Comparison of ENCODE assay signal across 19 cellular contexts in genomic region chr10:75117996-75118395, GRCh38. TPM values are rescaled to one million over a fixed set of nuclear protein-coding genes. Genes with fewer than 3 reads are reported as not detected.
DNase-seq lines count a peak whose midpoint lies in the region; ATAC-seq, FAIRE-seq and TF ChIP-seq lines count a peak whose summit lies in the region.
"Had no signal": no experiment of that assay in that cellular context is flagged by ENCODE, and none has a peak within 500 bp of the region (broad histone marks: within the 10 kb centered on the region; RNA-seq: fewer than 3 reads in every experiment).

No MANE protein-coding gene starts in this region.

- no peaks in the 10 kb centered on the region for H3K36me3 Mint-ChIP-seq in activated CD4-positive, alpha-beta memory T cell treated with anti-CD3 and anti-CD28 coated beads for 36 hours
- H3K36me3 Mint-ChIP-seq in activated CD4-positive, alpha-beta memory T cell treated with anti-CD3 and anti-CD28 coated beads, Interleukin-2, amount 10 ng/mL, durations not matched to agents 7 days and 5 days (ENCODE audit: low read depth), result peaks cover 6% of the 10 kb centered on the region
- no peaks in the 10 kb centered on the region for H3K36me3 Mint-ChIP-seq in astrocyte (ENCODE audit: low read depth, unreplicated experiment)
- H3K36me3 Mint-ChIP-seq in stimulated activated effector memory CD8-positive, alpha-beta T cell treated with anti-CD3 and anti-CD28 coated beads, Interleukin-12 subunit alpha, Interleukin-12 subunit beta, amount 100 ng/mL, for 72 hours, result no peaks in the 10 kb centered on the region
- no peaks in the 10 kb centered on the region for H3K36me3 Mint-ChIP-seq in CD4-positive, alpha-beta T cell (ENCODE audit: low read depth)
- H3K36me3 Mint-ChIP-seq: memory B cell had no signal

- peaks cover 45% of the 10 kb centered on the region for H3K4me1 Mint-ChIP-seq in activated CD4-positive, alpha-beta memory T cell treated with anti-CD3 and anti-CD28 coated beads for 36 hours (ENCODE audit: low read depth)
- H3K4me1 Mint-ChIP-seq in activated CD4-positive, alpha-beta memory T cell treated with anti-CD3 and anti-CD28 coated beads, Interleukin-2, amount 10 ng/mL, durations not matched to agents 7 days and 5 days, result peaks cover 38% of the 10 kb centered on the region
- H3K4me1 Mint-ChIP-seq in astrocyte (ENCODE audit: low read depth, unreplicated experiment), result peaks cover 13% of the 10 kb centered on the region
- peaks cover 26% of the 10 kb centered on the region for H3K4me1 Mint-ChIP-seq in stimulated activated effector memory CD8-positive, alpha-beta T cell treated with anti-CD3 and anti-CD28 coated beads, Interleukin-12 subunit alpha, Interleukin-12 subunit beta, amount 100 ng/mL, for 72 hours
- H3K4me1 Mint-ChIP-seq in CD4-positive, alpha-beta T cell (ENCODE audit: low read depth), result peaks cover 49% of the 10 kb centered on the region

- no peak overlapping the region for H3K9ac ChIP-seq in astrocyte (ENCODE audit: low read length)
- H3K9ac ChIP-seq: KMS-11 had no signal

- POLR2A ChIA-PET in activated CD4-positive, alpha-beta memory T cell treated with anti-CD3 and anti-CD28 coated beads for 36 hours (lab: Charles Lee), result no interaction called here
- POLR2A ChIA-PET in activated CD4-positive, alpha-beta memory T cell treated with anti-CD3 and anti-CD28 coated beads, Interleukin-2, amount 10 ng/mL, durations not matched to agents 7 days and 5 days (lab: Charles Lee), result interaction anchor here (1.2 kb wide), 1 partner anchor 92 kb away, joined by 6 read pairs; the partner anchor contains the start of gene VDAC2
- POLR2A ChIA-PET in CD4-positive, alpha-beta T cell (lab: Charles Lee), result no interaction called here

- intact Hi-C loops in activated CD4-positive, alpha-beta memory T cell treated with anti-CD3 and anti-CD28 coated beads for 36 hours (cut with micrococcal nuclease), result loop anchor here (10.0 kb wide), 1 partner anchor 1123 kb away; the partner anchor contains the start of gene VCL
- intact Hi-C loops in left ventricle myocardium inferior (cut with micrococcal nuclease), result no loop called here
- intact Hi-C loops in CD4-positive, alpha-beta T cell (cut with DNase I, micrococcal nuclease), result loop anchor here in 1 of 2 experiments (10.0 kb wide), 1 partner anchor 1373 kb away; the partner anchor contains the start of gene SEC24C

- H3K9me3 ChIP-seq in astrocyte (ENCODE audit: insufficient read depth, low read depth, low read length), result no peaks in the 10 kb centered on the region
- H3K9me3 ChIP-seq in left ventricle myocardium inferior (replicated peaks), result no peaks in the 10 kb centered on the region
- H3K9me3 ChIP-seq in CD4-positive, alpha-beta T cell (ENCODE audit: control insufficient read depth, low read length), result no peaks in the 10 kb centered on the region
- H3K9me3 ChIP-seq: spleen had no signal

- CTCF ChIA-PET in activated CD4-positive, alpha-beta memory T cell treated with anti-CD3 and anti-CD28 coated beads for 36 hours (lab: Charles Lee), result no interaction called here
- CTCF ChIA-PET in activated CD4-positive, alpha-beta memory T cell treated with anti-CD3 and anti-CD28 coated beads, Interleukin-2, amount 10 ng/mL, durations not matched to agents 7 days and 5 days (lab: Charles Lee), result no interaction called here
- CTCF ChIA-PET in CD4-positive, alpha-beta T cell (lab: Charles Lee), result interaction anchor here (1.0 kb wide), 1 partner anchor 118 kb away, joined by 3 read pairs; the partner anchor contains the start of gene COMTD1

- ATAC-seq in stimulated activated effector memory CD8-positive, alpha-beta T cell treated with anti-CD3 and anti-CD28 coated beads, Interleukin-12 subunit alpha, Interleukin-12 subunit beta, amount 100 ng/mL, for 72 hours, result peak; percentile 31
- ATAC-seq in CD4-positive, alpha-beta T cell (ENCODE audit: poor library complexity), result no peak
- no peak for ATAC-seq in GM21786 (IDR thresholded peaks at IDR 0.05; ENCODE audit: unreplicated experiment)

- no peaks in the 10 kb centered on the region for H3K27me3 ChIP-seq in astrocyte (ENCODE audit: insufficient read depth, low read length)
- H3K27me3 ChIP-seq in left ventricle myocardium inferior (ENCODE audit: low read depth), result no peaks in the 10 kb centered on the region
- H3K27me3 ChIP-seq in CD4-positive, alpha-beta T cell (ENCODE audit: control insufficient read depth, insufficient read depth, low read length), result no peaks in the 10 kb centered on the region
- H3K27me3 ChIP-seq: spleen had no signal

- H4K20me1 ChIP-seq in astrocyte (ENCODE audit: insufficient read depth, low read length), result peaks cover 75% of the 10 kb centered on the region

- peaks cover 92% of the 10 kb centered on the region for H3K79me2 ChIP-seq in astrocyte (ENCODE audit: insufficient read depth, low read length)

- H3K27ac Mint-ChIP-seq in activated CD4-positive, alpha-beta memory T cell treated with anti-CD3 and anti-CD28 coated beads for 36 hours, result peak overlapping the region; percentile 15
- no peak overlapping the region for H3K27ac Mint-ChIP-seq in activated CD4-positive, alpha-beta memory T cell treated with anti-CD3 and anti-CD28 coated beads, Interleukin-2, amount 10 ng/mL, durations not matched to agents 7 days and 5 days
- H3K27ac Mint-ChIP-seq in astrocyte (ENCODE audit: unreplicated experiment), result no peak overlapping the region
- no peak overlapping the region for H3K27ac Mint-ChIP-seq in stimulated activated effector memory CD8-positive, alpha-beta T cell treated with anti-CD3 and anti-CD28 coated beads, Interleukin-12 subunit alpha, Interleukin-12 subunit beta, amount 100 ng/mL, for 72 hours
- no peak overlapping the region for H3K27ac Mint-ChIP-seq in CD4-positive, alpha-beta T cell
- H3K27ac Mint-ChIP-seq: activated CD4-positive, alpha-beta T cell treated with anti-CD3 and anti-CD28 coated beads, Interleukin-2, amount 10 ng/mL, durations not matched to agents 7 days and 5 days; memory B cell had no signal

- no peak for FAIRE-seq in astrocyte (lab: Jason Lieb, UNC)
- FAIRE-seq: GM12892 had no signal

- H3K4me3 Mint-ChIP-seq in activated CD4-positive, alpha-beta memory T cell treated with anti-CD3 and anti-CD28 coated beads for 36 hours, result no peak overlapping the region
- H3K4me3 Mint-ChIP-seq in activated CD4-positive, alpha-beta memory T cell treated with anti-CD3 and anti-CD28 coated beads, Interleukin-2, amount 10 ng/mL, durations not matched to agents 7 days and 5 days, result no peak overlapping the region
- H3K4me3 Mint-ChIP-seq in astrocyte (ENCODE audit: unreplicated experiment), result no peak overlapping the region
- H3K4me3 Mint-ChIP-seq in stimulated activated effector memory CD8-positive, alpha-beta T cell treated with anti-CD3 and anti-CD28 coated beads, Interleukin-12 subunit alpha, Interleukin-12 subunit beta, amount 100 ng/mL, for 72 hours, result no peak overlapping the region
- H3K4me3 Mint-ChIP-seq in CD4-positive, alpha-beta T cell, result no peak overlapping the region
- H3K4me3 Mint-ChIP-seq: activated CD4-positive, alpha-beta T cell treated with anti-CD3 and anti-CD28 coated beads, Interleukin-2, amount 10 ng/mL, durations not matched to agents 7 days and 5 days; memory B cell had no signal

- no peaks in the 10 kb centered on the region for H3K27me3 Mint-ChIP-seq in activated CD4-positive, alpha-beta memory T cell treated with anti-CD3 and anti-CD28 coated beads for 36 hours
- H3K27me3 Mint-ChIP-seq in activated CD4-positive, alpha-beta memory T cell treated with anti-CD3 and anti-CD28 coated beads, Interleukin-2, amount 10 ng/mL, durations not matched to agents 7 days and 5 days, result no peaks in the 10 kb centered on the region
- no peaks in the 10 kb centered on the region for H3K27me3 Mint-ChIP-seq in astrocyte (ENCODE audit: low read depth, unreplicated experiment)
- no peaks in the 10 kb centered on the region for H3K27me3 Mint-ChIP-seq in CD4-positive, alpha-beta T cell
- H3K27me3 Mint-ChIP-seq: activated CD4-positive, alpha-beta T cell treated with anti-CD3 and anti-CD28 coated beads, Interleukin-2, amount 10 ng/mL, durations not matched to agents 7 days and 5 days; memory B cell had no signal

- H3K27ac ChIP-seq in astrocyte (ENCODE audit: low read depth, low read length) (no peak overlapping the region), left ventricle myocardium inferior (replicated peaks) (peak overlapping the region; percentile 5)
- no peak overlapping the region for H3K27ac ChIP-seq in CD4-positive, alpha-beta T cell (ENCODE audit: low read depth, low read length)
- H3K27ac ChIP-seq: KMS-11 had no signal

- peaks cover 1% of the 10 kb centered on the region for H3K4me1 ChIP-seq in astrocyte (ENCODE audit: insufficient read depth, low read length)
- H3K4me1 ChIP-seq in left ventricle myocardium inferior, result peaks cover 95% of the 10 kb centered on the region

- H3K4me2 ChIP-seq in astrocyte (ENCODE audit: low read length), result no peak overlapping the region
- H3K4me2 ChIP-seq: KMS-11 had no signal

- no peak overlapping the region for H2AFZ ChIP-seq in astrocyte (ENCODE audit: low read depth, low read length)

- H3K36me3 ChIP-seq in astrocyte (ENCODE audit: insufficient read depth, low read length) (no peaks in the 10 kb centered on the region), left ventricle myocardium inferior (no peaks in the 10 kb centered on the region)

- no peak for TF ChIP-seq CTCF in astrocyte (IDR thresholded peaks at IDR 0.05; ENCODE audit: insufficient read depth, low read depth, low read length)
- no peak for TF ChIP-seq CTCF in left ventricle myocardium inferior (IDR thresholded peaks at IDR 0.05; ENCODE audit: borderline replicate concordance)
- TF ChIP-seq CTCF in CD4-positive, alpha-beta T cell (IDR thresholded peaks at IDR 0.05), result no peak

- H3K4me3 ChIP-seq in astrocyte (ENCODE audit: insufficient read depth, low read depth, low read length) (no peak overlapping the region), left ventricle myocardium inferior (no peak overlapping the region)
- H3K4me3 ChIP-seq: spleen had no signal

- no peak for DNase-seq in activated CD4-positive, alpha-beta memory T cell treated with anti-CD3 and anti-CD28 coated beads for 36 hours
- DNase-seq in activated CD4-positive, alpha-beta memory T cell treated with anti-CD3 and anti-CD28 coated beads, Interleukin-2, amount 10 ng/mL, durations not matched to agents 7 days and 5 days, result no peak
- DNase-seq in astrocyte (ENCODE audit: low read depth) (peak; percentile 21), left ventricle myocardium inferior (no peak), NCI-H2081 (lab: John Stamatoyannopoulos, UW) (no peak)
- DNase-seq in stimulated activated effector memory CD8-positive, alpha-beta T cell treated with anti-CD3 and anti-CD28 coated beads, Interleukin-12 subunit alpha, Interleukin-12 subunit beta, amount 100 ng/mL, for 72 hours (ENCODE audit: low spot score in 2 of 2), result no peak
- no peak for DNase-seq in CD4-positive, alpha-beta T cell
- DNase-seq: 8988T; activated CD4-positive, alpha-beta T cell treated with anti-CD3 and anti-CD28 coated beads, Interleukin-2, amount 10 ng/mL, durations not matched to agents 7 days and 5 days; activated effector memory CD4-positive, alpha-beta T cell treated with Interleukin-2 at 50 U/mL for 16 hours; effector CD8-positive, alpha-beta T cell; NCI-H1105; NCI-H345; occipital lobe; spleen had no signal

- H3K9me3 Mint-ChIP-seq in activated CD4-positive, alpha-beta memory T cell treated with anti-CD3 and anti-CD28 coated beads for 36 hours, result no peaks in the 10 kb centered on the region
- H3K9me3 Mint-ChIP-seq in activated CD4-positive, alpha-beta memory T cell treated with anti-CD3 and anti-CD28 coated beads, Interleukin-2, amount 10 ng/mL, durations not matched to agents 7 days and 5 days, result no peaks in the 10 kb centered on the region
- no peaks in the 10 kb centered on the region for H3K9me3 Mint-ChIP-seq in astrocyte (ENCODE audit: unreplicated experiment)
- no peaks in the 10 kb centered on the region for H3K9me3 Mint-ChIP-seq in stimulated activated effector memory CD8-positive, alpha-beta T cell treated with anti-CD3 and anti-CD28 coated beads, Interleukin-12 subunit alpha, Interleukin-12 subunit beta, amount 100 ng/mL, for 72 hours
- no peaks in the 10 kb centered on the region for H3K9me3 Mint-ChIP-seq in CD4-positive, alpha-beta T cell
- H3K9me3 Mint-ChIP-seq: activated CD4-positive, alpha-beta T cell treated with anti-CD3 and anti-CD28 coated beads, Interleukin-2, amount 10 ng/mL, durations not matched to agents 7 days and 5 days; memory B cell had no signal

RNA-seq across cellular contexts. Expression of gene SAMD8, which starts 6.5 kb away (rescaled TPM):
- 10 to 100 TPM; 18.5 to 20.5 TPM for total RNA-seq in activated CD4-positive, alpha-beta memory T cell treated with anti-CD3 and anti-CD28 coated beads for 36 hours
- 10 to 100 TPM; 13.9 to 14.1 TPM for total RNA-seq in activated CD4-positive, alpha-beta memory T cell treated with anti-CD3 and anti-CD28 coated beads, Interleukin-2, amount 10 ng/mL, durations not matched to agents 7 days and 5 days
- total RNA-seq in astrocyte (33.3 and 35.4 TPM in 2 replicates), left ventricle myocardium inferior (24.6 TPM)
- total RNA-seq in CD4-positive, alpha-beta T cell, result 10 to 100 TPM; 34.1 to 37.4 TPM
